Comparison of ENCODE assay signal across 26 cellular contexts in the genomic region with DNA sequence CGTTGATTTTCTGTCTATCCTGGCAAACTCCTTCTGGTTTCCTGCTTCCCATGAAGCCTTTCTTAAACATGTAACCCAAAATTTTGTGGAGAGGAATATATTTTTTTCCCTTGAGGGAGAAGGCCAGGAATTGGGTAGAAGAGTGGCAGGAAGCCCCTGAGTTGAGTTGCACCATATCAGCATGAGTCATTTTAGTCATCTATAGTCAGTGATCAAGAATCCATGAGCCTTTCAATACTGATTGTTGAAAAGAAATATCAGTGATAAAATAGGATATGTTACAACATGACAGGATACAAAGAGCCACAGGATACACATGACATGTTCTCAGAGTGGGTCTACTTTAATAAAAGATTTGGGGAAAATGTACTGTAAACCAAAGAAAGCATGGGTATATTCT. TPM values are rescaled to one million over a fixed set of nuclear protein-coding genes. Genes with fewer than 3 reads are reported as not detected.
"Had no signal": no experiment of that assay in that cellular context is flagged by ENCODE, and none has a peak within 500 bp of the region (broad histone marks: within the 10 kb centered on the region; RNA-seq: fewer than 3 reads in every experiment).

No MANE protein-coding gene starts in this region.

- H3K4me3 ChIP-seq: cardiac muscle cell, colonic mucosa, left lung, lower lobe of right lung, mucosa of descending colon, right lobe of liver, skin epidermis, thoracic aorta, uterus had no signal

- H3K27ac ChIP-seq: cardiac muscle cell, colonic mucosa, left lung, lower lobe of right lung, right lobe of liver, skin epidermis, thoracic aorta, uterus had no signal

- H3K9me3 ChIP-seq: colonic mucosa, left lung, lower lobe of right lung, mucosa of descending colon, right lobe of liver, thoracic aorta, uterus had no signal

- DNase-seq: activated CD4-positive, alpha-beta T cell treated with anti-CD3 and anti-CD28 coated beads for 1 hour; activated CD4-positive, alpha-beta T cell treated with anti-CD3 and anti-CD28 coated beads, Interleukin-2, amount 10 ng/mL, durations not matched to agents 7 days and 5 days; activated CD8-positive, alpha-beta memory T cell treated with anti-CD3 and anti-CD28 coated beads, Interleukin-2, amount 10 ng/mL, durations not matched to agents 7 days and 5 days; activated CD8-positive, alpha-beta T cell treated with anti-CD3 and anti-CD28 coated beads for 36 hours; activated naive CD4-positive, alpha-beta T cell; activated T-cell treated with anti-CD3 and anti-CD28 coated beads, Interleukin-2, amount 50 U/mL, for 48 hours; anterior cingulate cortex; cerebellar nuclear complex; colonic mucosa; effector CD8-positive, alpha-beta T cell; foreskin melanocyte; left lung; lower lobe of right lung; mesendoderm; mucosa of descending colon; right lobe of liver; stimulated activated CD4-positive, alpha-beta T cell treated with anti-CD3 and anti-CD28 coated beads, Interleukin-12 subunit alpha, Interleukin-12 subunit beta, amount 100 ng/mL, for 4 hours; stimulated activated CD4-positive, alpha-beta T cell treated with anti-CD3 and anti-CD28 coated beads, Interleukin-4, amount 100 ng/mL, for 24 hours; T-helper 2 cell; uterus had no signal

- H3K4me1 ChIP-seq: colonic mucosa, left lung, lower lobe of right lung, right lobe of liver, uterus had no signal

- H3K27me3 ChIP-seq: cardiac muscle cell, colonic mucosa, left lung, right lobe of liver, uterus had no signal

- H3K36me3 ChIP-seq: cardiac muscle cell, colonic mucosa, left lung, lower lobe of right lung, right lobe of liver, thoracic aorta, uterus had no signal

RNA-seq across cellular contexts. Expression of gene PTCHD4, which starts 29.2 kb away (rescaled TPM):
- total RNA-seq: activated CD4-positive, alpha-beta T cell treated with anti-CD3 and anti-CD28 coated beads, Interleukin-2, amount 10 ng/mL, durations not matched to agents 7 days and 5 days; activated CD8-positive, alpha-beta memory T cell treated with anti-CD3 and anti-CD28 coated beads, Interleukin-2, amount 10 ng/mL, durations not matched to agents 7 days and 5 days; activated CD8-positive, alpha-beta T cell treated with anti-CD3 and anti-CD28 coated beads for 36 hours; activated naive CD4-positive, alpha-beta T cell treated with anti-CD3 and anti-CD28 coated beads, Interleukin-2, amount 50 U/mL, for 72 hours; activated T-helper 2 cell treated with anti-CD3 and anti-CD28 coated beads, Interferon-gamma antibody, Interleukin-2, Interleukin-4, amounts not matched to agents 10 μg/mL and 5 μg/mL and 100 μg/mL, durations not matched to agents 14 hours and 24 hours and 36 hours; colonic mucosa; natural killer cell treated with Interleukin-12 subunit alpha and Interleukin-12 subunit beta and Interleukin-15 and Interleukin-18, amount 100 ng/mL, for 72 hours had no signal
